14 cellular contexts compared by ENCODE assay signal in genomic region chr1:173489149-173489600, GRCh38. TPM values are rescaled to one million over a fixed set of nuclear protein-coding genes. Genes with fewer than 3 reads are reported as not detected.
A peak's percentile ranks its signal among the peaks of the same experiment; 100 is the strongest.
DNase-seq lines count a peak whose midpoint lies in the region; TF ChIP-seq lines count a peak whose summit lies in the region.
"Had no signal": no experiment of that assay in that cellular context is flagged by ENCODE, and none has a peak within 500 bp of the region (broad histone marks: within the 10 kb centered on the region; RNA-seq: fewer than 3 reads in every experiment).

No MANE protein-coding gene starts in this region.

- no peak overlapping the region for H3K4me3 ChIP-seq in endodermal cell (ENCODE audit: low read length)
- H3K4me3 ChIP-seq: dorsolateral prefrontal cortex, gastroesophageal sphincter had no signal

- CTCF ChIA-PET in GM10248 (lab: Yijun Ruan, JAX), result interaction anchor here (1.2 kb wide), 1 partner anchor 58 kb away, joined by 3 read pairs; no protein-coding TSS in a partner anchor

- H3K9me3 Mint-ChIP-seq in endodermal cell (peaks cover 25% of the 10 kb centered on the region), progenitor cell of endocrine pancreas (ENCODE audit: low read depth) (peaks cover 10% of the 10 kb centered on the region)

- peaks cover 58% of the 10 kb centered on the region for H3K9me3 ChIP-seq in endodermal cell (ENCODE audit: control insufficient read depth, low read length)
- H3K9me3 ChIP-seq: gastroesophageal sphincter had no signal

- H3K27ac Mint-ChIP-seq in endodermal cell (peak overlapping the region; percentile 41), progenitor cell of endocrine pancreas (peak overlapping the region; percentile 2)

- no peaks in the 10 kb centered on the region for H3K4me1 ChIP-seq in endodermal cell (ENCODE audit: control insufficient read depth, insufficient read depth, low read length)
- H3K4me1 ChIP-seq: gastroesophageal sphincter had no signal

- TF ChIP-seq CTCF in endodermal cell (conservative IDR thresholded peaks at IDR 0.05) (peak; percentile 52), progenitor cell of endocrine pancreas (IDR thresholded peaks at IDR 0.05; ENCODE audit: unreplicated experiment) (no peak), GM10248 (IDR thresholded peaks at IDR 0.05; ENCODE audit: control extremely low read depth, extremely low read depth, low read depth, missing control alignments) (no peak)

- POLR2A ChIA-PET in GM10248 (lab: Yijun Ruan, JAX), result no interaction called here

- H3K27ac ChIP-seq in endodermal cell (ENCODE audit: low read depth, low read length), result no peak overlapping the region
- H3K27ac ChIP-seq: 22Rv1, dorsolateral prefrontal cortex, gastroesophageal sphincter had no signal

- peak; percentile 26 for DNase-seq in DMS 273 (lab: John Stamatoyannopoulos, UW; ENCODE audit: unreplicated experiment)
- no peak for DNase-seq in DMS 273 treated with DMSO at 0.1 percent for 48 hours (lab: John Stamatoyannopoulos, UW)
- peak; percentile 30 for DNase-seq in NAMALWA (ENCODE audit: low spot score)
- peak; percentile 57 for DNase-seq in endodermal cell
- no peak for DNase-seq in progenitor cell of endocrine pancreas (ENCODE audit: low spot score, unreplicated experiment)
- no peak for DNase-seq in GM10248 (ENCODE audit: extremely low spot score)
- no peak for DNase-seq in activated CD4-positive, CD25-positive, alpha-beta regulatory T cell treated with anti-CD3 and anti-CD28 coated beads, Interleukin-2, amount 50 U/mL, for 72 hours
- no peak for DNase-seq in NCI-H1436 treated with DMSO at 0.1 percent for 48 hours (lab: John Stamatoyannopoulos, UW)
- DNase-seq: amniotic stem cell, dorsolateral prefrontal cortex, NCI-H510A treated with DMSO at 0.1 percent for 48 hours, SHP77 had no signal

- peaks cover 83% of the 10 kb centered on the region for H3K36me3 Mint-ChIP-seq in endodermal cell (ENCODE audit: low read depth)
- peaks cover 48% of the 10 kb centered on the region for H3K36me3 Mint-ChIP-seq in progenitor cell of endocrine pancreas (ENCODE audit: insufficient read depth)

- peaks cover 57% of the 10 kb centered on the region for H3K36me3 ChIP-seq in endodermal cell (ENCODE audit: control insufficient read depth, insufficient read depth, low read length)

- no peak overlapping the region for H3K9ac ChIP-seq in endodermal cell (ENCODE audit: extremely low read depth, low read length, poor library complexity, severe bottlenecking)

- 90 to 92% methylated on average over 2 to 5 of the region's 5 CpGs for WGBS in endodermal cell (ENCODE audit: insufficient coverage in 1 of 2, insufficient read length in 1 of 2), 2 experiments

- H3K4me3 Mint-ChIP-seq in endodermal cell (no peak overlapping the region), progenitor cell of endocrine pancreas (ENCODE audit: low read depth) (no peak overlapping the region)

- no peaks in the 10 kb centered on the region for H3K27me3 Mint-ChIP-seq in endodermal cell (ENCODE audit: insufficient read depth)
- no peaks in the 10 kb centered on the region for H3K27me3 Mint-ChIP-seq in progenitor cell of endocrine pancreas

- H3K4me1 Mint-ChIP-seq in endodermal cell, result peaks cover 18% of the 10 kb centered on the region
- no peaks in the 10 kb centered on the region for H3K4me1 Mint-ChIP-seq in progenitor cell of endocrine pancreas (ENCODE audit: low read depth)

- no peaks in the 10 kb centered on the region for H3K27me3 ChIP-seq in endodermal cell (ENCODE audit: control insufficient read depth, insufficient read depth, low read length, poor library complexity, severe bottlenecking)
- H3K27me3 ChIP-seq: dorsolateral prefrontal cortex, gastroesophageal sphincter had no signal

RNA-seq across cellular contexts. Expression of gene PRDX6, which starts 12.0 kb away (rescaled TPM):
- total RNA-seq in endodermal cell, result 100 to 1,000 TPM; 483 to 623 TPM
- polyA plus RNA-seq in endodermal cell (2013, experiment 1 of 2), result 313 TPM
- 304 TPM for polyA plus RNA-seq in endodermal cell (2013, experiment 2 of 2)
- total RNA-seq in progenitor cell of endocrine pancreas, result 258 and 264 TPM in 2 replicates

Comparison
In these comparisons a context has a peak if more than half of its experiments do, and no peak if none do; other contexts are left out.
1. DNase-seq: peak in DMS 273 (single experiment), NAMALWA (single experiment) and endodermal cell (single experiment); none in DMS 273 treated with DMSO at 0.1 percent for 48 hours (single experiment), progenitor cell of endocrine pancreas (single experiment), GM10248 (single experiment), activated CD4-positive, CD25-positive, alpha-beta regulatory T cell treated with anti-CD3 and anti-CD28 coated beads, Interleukin-2, amount 50 U/mL, for 72 hours (single experiment) and NCI-H1436 treated with DMSO at 0.1 percent for 48 hours (single experiment).